ENCODE assay signal across 8 cellular contexts in genomic region chr1:2642131-2642559, GRCh38. TPM values are rescaled to one million over a fixed set of nuclear protein-coding genes. Genes with fewer than 3 reads are reported as not detected.
DNase-seq lines count a peak whose midpoint lies in the region; ATAC-seq and TF ChIP-seq lines count a peak whose summit lies in the region.

No MANE protein-coding gene starts in this region.

- H3K4me3 ChIP-seq in iPS-15b (ENCODE audit: low read depth, low read length) = peak overlapping the region; percentile 70

- no peaks in the 10 kb centered on the region for H4K20me1 ChIP-seq in H9 (ENCODE audit: control insufficient read depth, insufficient read depth, insufficient read length)

- no peak overlapping the region for H4K8ac ChIP-seq in H9 (replicated peaks; ENCODE audit: insufficient read length, low read depth, low read length)

- H2BK5ac ChIP-seq in H9 (ENCODE audit: insufficient read length, low read length) = no peak overlapping the region

- no peaks in the 10 kb centered on the region for H3K36me3 ChIP-seq in iPS-15b (ENCODE audit: control insufficient read depth, insufficient read depth, low read length)

- H3K79me2 ChIP-seq in H9 (ENCODE audit: insufficient read depth, low read length) = no peaks in the 10 kb centered on the region

- H2AK5ac ChIP-seq in H9 (ENCODE audit: insufficient read length, low read length) = no peak overlapping the region

- H4K5ac ChIP-seq in H9 (ENCODE audit: insufficient read length, low read depth, low read length) = no peak overlapping the region

- no peak overlapping the region for H3K18ac ChIP-seq in H9 (ENCODE audit: insufficient read length, low read depth, low read length)

- H3K27me3 ChIP-seq in H9 (ENCODE audit: insufficient read depth, low read length) = peaks cover 1% of the 10 kb centered on the region; the same call in 1 of the 2 replicates
- peaks cover 9% of the 10 kb centered on the region for H3K27me3 ChIP-seq in iPS-15b (ENCODE audit: control insufficient read depth, insufficient read depth, low read length)

- no peak overlapping the region for H2AFZ ChIP-seq in H9 (ENCODE audit: low read length)

- DNase-seq in H9 (no peak), iPS-NIHi11 (ENCODE audit: low spot score) (no peak), A172 (ENCODE audit: low spot score) (no peak)
- no peak for DNase-seq in activated CD8-positive, alpha-beta T cell treated with anti-CD3 and anti-CD28 coated beads for 36 hours
- DNase-seq in stimulated activated naive CD8-positive, alpha-beta T cell treated with anti-CD3 and anti-CD28 coated beads, Interleukin-15, amount 100 ng/mL, for 72 hours = no peak
- no peak for DNase-seq in effector CD8-positive, alpha-beta T cell (lab: John Stamatoyannopoulos, UW)

- H3K4me3 Mint-ChIP-seq in H9 = peak overlapping the region; percentile 74 to 86
- H3K4me3 Mint-ChIP-seq in activated CD8-positive, alpha-beta T cell treated with anti-CD3 and anti-CD28 coated beads for 36 hours = peak overlapping the region; percentile 88
- peak overlapping the region; percentile 91 to 95 for H3K4me3 Mint-ChIP-seq in stimulated activated naive CD8-positive, alpha-beta T cell treated with anti-CD3 and anti-CD28 coated beads, Interleukin-15, amount 100 ng/mL, for 72 hours

- peaks cover 2 to 5% of the 10 kb centered on the region in 2 experiments; a peak in 1 of 4 replicates for H3K4me1 Mint-ChIP-seq in H9
- peaks cover 7% of the 10 kb centered on the region for H3K4me1 Mint-ChIP-seq in activated CD8-positive, alpha-beta T cell treated with anti-CD3 and anti-CD28 coated beads for 36 hours (ENCODE audit: low read depth)
- H3K4me1 Mint-ChIP-seq in stimulated activated naive CD8-positive, alpha-beta T cell treated with anti-CD3 and anti-CD28 coated beads, Interleukin-15, amount 100 ng/mL, for 72 hours = peaks cover 48% of the 10 kb centered on the region

- no peak overlapping the region for H3K56ac ChIP-seq in H9 (ENCODE audit: insufficient read length, low read depth, low read length)

- H3K4me2 ChIP-seq in H9 (ENCODE audit: insufficient read depth, insufficient read length, low read length) = peak overlapping the region; percentile 45

- CTCF ChIA-PET in activated CD8-positive, alpha-beta T cell treated with anti-CD3 and anti-CD28 coated beads for 36 hours (lab: Charles Lee) = no interaction called here

- POLR2A ChIA-PET in activated CD8-positive, alpha-beta T cell treated with anti-CD3 and anti-CD28 coated beads for 36 hours (lab: Charles Lee) = interaction anchor here (0.8 to 3.5 kb wide), 3 partner anchors 57 to 116 kb away, joined by 3 to 15 read pairs (median 4); partner anchors contain the start of gene PRXL2B

- no peak overlapping the region; the same call in 1 of the 2 replicates for H3K14ac ChIP-seq in H9 (ENCODE audit: insufficient read depth, low read length)

- H3K23ac ChIP-seq in H9 (ENCODE audit: insufficient read length, low read depth, low read length) = no peak overlapping the region

- no peak overlapping the region for H3T11ph ChIP-seq in H9 (ENCODE audit: low read length)

- WGBS in H9 (ENCODE audit: extremely low coverage, insufficient read length, low lambda C conversion rate) = no CpG with 5 or more reads among the region's 11 CpGs

- H3K36me3 Mint-ChIP-seq in H9 (ENCODE audit: insufficient read depth in 1 of 3, low read depth in 3 of 3) = peaks cover 0 to 5% (median 0%) of the 10 kb centered on the region in 3 experiments; a peak in 2 of 7 replicates
- peaks cover 3% of the 10 kb centered on the region for H3K36me3 Mint-ChIP-seq in activated CD8-positive, alpha-beta T cell treated with anti-CD3 and anti-CD28 coated beads for 36 hours (ENCODE audit: low read depth)

- H3K27ac Mint-ChIP-seq in H9 = no peak overlapping the region
- peak overlapping the region; percentile 91 for H3K27ac Mint-ChIP-seq in activated CD8-positive, alpha-beta T cell treated with anti-CD3 and anti-CD28 coated beads for 36 hours
- H3K27ac Mint-ChIP-seq in stimulated activated naive CD8-positive, alpha-beta T cell treated with anti-CD3 and anti-CD28 coated beads, Interleukin-15, amount 100 ng/mL, for 72 hours = peak overlapping the region; percentile 88 to 94

- no peak overlapping the region for H2BK120ac ChIP-seq in H9 (ENCODE audit: low read depth, low read length, poor library complexity, severe bottlenecking)

- H3K4me1 ChIP-seq in H9 (ENCODE audit: insufficient read depth, low read length) (no peaks in the 10 kb centered on the region), iPS-15b (ENCODE audit: control insufficient read depth, insufficient read depth, low read length) (no peaks in the 10 kb centered on the region)

- H3K9ac ChIP-seq in H9 (ENCODE audit: extremely low read depth, insufficient read length, low read length) (peak overlapping the region; percentile 16), iPS-15b (ENCODE audit: low read depth, low read length) (peak overlapping the region; percentile 79)

- peaks cover 10% of the 10 kb centered on the region for H3K23me2 ChIP-seq in H9 (ENCODE audit: insufficient read length, low read depth, low read length, poor library complexity, severe bottlenecking)

- peaks cover 36% of the 10 kb centered on the region for H3K27me3 Mint-ChIP-seq in H9 (ENCODE audit: low read depth)
- H3K27me3 Mint-ChIP-seq in activated CD8-positive, alpha-beta T cell treated with anti-CD3 and anti-CD28 coated beads for 36 hours = no peaks in the 10 kb centered on the region
- H3K27me3 Mint-ChIP-seq in stimulated activated naive CD8-positive, alpha-beta T cell treated with anti-CD3 and anti-CD28 coated beads, Interleukin-15, amount 100 ng/mL, for 72 hours = no peaks in the 10 kb centered on the region

- H2BK12ac ChIP-seq in H9 (ENCODE audit: insufficient read length, low read depth, low read length) = no peak overlapping the region

- peaks cover 5% of the 10 kb centered on the region for H3K9me3 ChIP-seq in H9 (ENCODE audit: control insufficient read depth, low read depth, low read length)
- H3K9me3 ChIP-seq in iPS-15b (ENCODE audit: control insufficient read depth, insufficient read depth, low read length) = no peaks in the 10 kb centered on the region

- no peaks in the 10 kb centered on the region for H3K79me1 ChIP-seq in H9 (ENCODE audit: insufficient read depth, low read depth, low read length, poor library complexity, severe bottlenecking)

- intact Hi-C loops in activated CD8-positive, alpha-beta T cell treated with anti-CD3 and anti-CD28 coated beads for 36 hours (cut with micrococcal nuclease) = loop anchor here (10.0 kb wide), 2 partner anchors 57 to 87 kb away; partner anchors contain the start of genes PRXL2B and TNFRSF14

- H3K9me3 Mint-ChIP-seq in H9 = peaks cover 15 to 22% of the 10 kb centered on the region in 2 experiments
- peaks cover 6% of the 10 kb centered on the region for H3K9me3 Mint-ChIP-seq in activated CD8-positive, alpha-beta T cell treated with anti-CD3 and anti-CD28 coated beads for 36 hours
- peaks cover 12 to 21% of the 10 kb centered on the region in 2 donors for H3K9me3 Mint-ChIP-seq in stimulated activated naive CD8-positive, alpha-beta T cell treated with anti-CD3 and anti-CD28 coated beads, Interleukin-15, amount 100 ng/mL, for 72 hours

- H3K27ac ChIP-seq in H9 (ENCODE audit: insufficient read length, low read depth, low read length) = no peak overlapping the region

- no peak overlapping the region for H3K4ac ChIP-seq in H9 (ENCODE audit: low read depth, low read length)

- H2BK20ac ChIP-seq in H9 (ENCODE audit: low read depth, low read length, poor library complexity, severe bottlenecking) = no peak overlapping the region

- H2BK15ac ChIP-seq in H9 (ENCODE audit: low read depth, low read length) = no peak overlapping the region

- no peak for TF ChIP-seq CTCF in H9 (conservative IDR thresholded peaks at IDR 0.05)
- no peak for TF ChIP-seq CTCF in activated CD8-positive, alpha-beta T cell treated with anti-CD3 and anti-CD28 coated beads for 36 hours (IDR thresholded peaks at IDR 0.05)

- ATAC-seq in activated CD8-positive, alpha-beta T cell treated with anti-CD3 and anti-CD28 coated beads for 36 hours = no peak
- peak; percentile 11 for ATAC-seq in stimulated activated naive CD8-positive, alpha-beta T cell treated with anti-CD3 and anti-CD28 coated beads, Interleukin-15, amount 100 ng/mL, for 72 hours
- ATAC-seq in GM18498 (IDR thresholded peaks at IDR 0.05; ENCODE audit: unreplicated experiment) = no peak

- H4K91ac ChIP-seq in H9 (ENCODE audit: insufficient read length, low read depth, low read length) = no peak overlapping the region

RNA-seq across cellular contexts. Expression of gene MMEL1, which starts 9.3 kb away (rescaled TPM):
- total RNA-seq in H9 (2021) = 0.42 and 0.59 TPM in 2 replicates
- total RNA-seq in activated CD8-positive, alpha-beta T cell treated with anti-CD3 and anti-CD28 coated beads for 36 hours = 1 to 10 TPM; 1.8 to 3.1 TPM
- total RNA-seq in A172 (2014; rRNA removed; shearing (Covaris generic)) = not detected in 2 replicates

RNA-seq across cellular contexts. Expression of gene PRXL2B, which starts 55.6 kb away (rescaled TPM):
- 40.7 and 49.6 TPM in 2 replicates for total RNA-seq in H9 (2021)
- 10 to 100 TPM; 39.1 to 43.6 TPM for total RNA-seq in activated CD8-positive, alpha-beta T cell treated with anti-CD3 and anti-CD28 coated beads for 36 hours
- total RNA-seq in A172 (2014; rRNA removed; shearing (Covaris generic)) = 23.1 and 27.9 TPM in 2 replicates

Comparison
In these comparisons a context has a peak if more than half of its experiments do, and no peak if none do; other contexts are left out.
1. H3K27ac Mint-ChIP-seq: peak in activated CD8-positive, alpha-beta T cell treated with anti-CD3 and anti-CD28 coated beads for 36 hours (single experiment) and stimulated activated naive CD8-positive, alpha-beta T cell treated with anti-CD3 and anti-CD28 coated beads, Interleukin-15, amount 100 ng/mL, for 72 hours (2 of 2); none in H9 (0 of 3).
2. Peak in every context shown above with its lines, with median percentiles within 50 percentile points of each other: H3K4me3 Mint-ChIP-seq.